In the genomic region with DNA sequence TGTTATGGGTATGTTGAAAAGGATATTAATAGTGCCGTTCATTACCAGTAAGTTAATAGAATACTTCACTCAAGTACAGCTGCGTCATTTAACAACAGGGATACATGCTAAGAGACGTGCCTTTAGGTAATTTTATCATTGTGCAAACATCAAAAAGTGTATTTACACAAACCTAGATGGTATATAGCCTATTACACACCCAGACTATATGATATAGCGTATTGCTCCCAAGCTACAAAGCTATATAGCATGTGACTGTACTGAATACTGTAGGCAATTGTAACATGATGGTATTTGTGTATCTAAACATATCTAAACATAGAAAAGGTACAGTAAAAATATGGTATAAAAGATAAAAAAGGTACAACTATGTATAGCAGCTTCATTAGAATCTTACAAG, we compare ENCODE assay signal across 38 cellular contexts. TPM values are rescaled to one million over a fixed set of nuclear protein-coding genes. Genes with fewer than 3 reads are reported as not detected.
"Had no signal": no experiment of that assay in that cellular context is flagged by ENCODE, and none has a peak within 500 bp of the region (broad histone marks: within the 10 kb centered on the region; RNA-seq: fewer than 3 reads in every experiment).

No MANE protein-coding gene starts in this region.

- DNase-seq: activated B cell treated with CpG ODN at 0.5 μM for 24 hours; activated CD4-positive, alpha-beta memory T cell treated with anti-CD3 and anti-CD28 coated beads for 36 hours; activated CD4-positive, alpha-beta T cell treated with anti-CD3 and anti-CD28 coated beads for 4 hours; activated CD4-positive, alpha-beta T cell treated with anti-CD3 and anti-CD28 coated beads, Interleukin-2, amount 10 ng/mL, durations not matched to agents 24 days and 14 days; activated CD4-positive, alpha-beta T cell treated with anti-CD3 and anti-CD28 coated beads, Interleukin-2, amount 50 U/mL, for 1 hour; activated CD4-positive, alpha-beta T cell treated with anti-CD3 and anti-CD28 coated beads, Interleukin-2, amount 50 U/mL, for 4 hours; activated CD4-positive, CD25-positive, alpha-beta regulatory T cell treated with anti-CD3 and anti-CD28 coated beads, Interleukin-2, amount 50 U/mL, for 72 hours; activated CD8-positive, alpha-beta memory T cell treated with anti-CD3 and anti-CD28 coated beads, Interleukin-2, amount 50 U/mL, for 4 hours; activated CD8-positive, alpha-beta T cell treated with anti-CD3 and anti-CD28 coated beads for 36 hours; activated effector memory CD4-positive, alpha-beta T cell treated with anti-CD3 and anti-CD28 coated beads, Interleukin-2, amount 50 U/mL, for 16 hours; activated gamma-delta T cell treated with Interleukin-2 at 50 U/mL for 16 hours; activated naive CD4-positive, alpha-beta T cell; activated naive CD4-positive, alpha-beta T cell treated with anti-CD3 and anti-CD28 coated beads for 36 hours; activated naive CD4-positive, alpha-beta T cell treated with anti-CD3 and anti-CD28 coated beads, Interleukin-2, amount 50 U/mL, for 16 hours; activated naive CD8-positive, alpha-beta T cell treated with anti-CD3 and anti-CD28 coated beads for 36 hours; activated T-cell treated with anti-CD3 and anti-CD28 coated beads for 4 hours; activated T-cell treated with anti-CD3 and anti-CD28 coated beads, Interleukin-2, amount 50 U/mL, for 1 hour; activated T-cell treated with anti-CD3 and anti-CD28 coated beads, Interleukin-2, amount 50 U/mL, for 4 hours; activated T-cell treated with anti-CD3 and anti-CD28 coated beads, Interleukin-2, amount 50 U/mL, for 72 hours; adrenal gland; aorta; caudate nucleus; cerebellar nuclear complex; T-helper 1 cell; T-helper 2 cell; T-helper 9 cell had no signal

- H3K36me3 ChIP-seq: adrenal gland, cardiac muscle cell had no signal

- H3K9me3 Mint-ChIP-seq: activated B cell treated with CpG ODN at 0.5 μM for 24 hours; activated CD4-positive, alpha-beta memory T cell treated with anti-CD3 and anti-CD28 coated beads for 36 hours; activated CD4-positive, alpha-beta T cell treated with anti-CD3 and anti-CD28 coated beads, Interleukin-2, amount 10 ng/mL, durations not matched to agents 24 days and 14 days; activated CD8-positive, alpha-beta T cell treated with anti-CD3 and anti-CD28 coated beads for 36 hours; activated T-cell treated with anti-CD3 and anti-CD28 coated beads, Interleukin-2, amount 50 U/mL, for 72 hours; activated T-helper 1 cell treated with anti-CD3 and anti-CD28 coated beads, Interleukin-12 subunit alpha, Interleukin-12 subunit beta, Interleukin-2, Interleukin-4 antibody, amounts not matched to agents 30 ng/mL and 10 ng/mL and 1 ng/mL, durations not matched to agents 14 hours and 24 hours and 36 hours; activated T-helper 17 cell treated with anti-CD3 and anti-CD28 coated beads, Interleukin-2, amount 50 U/mL, for 72 hours; central memory CD8-positive, alpha-beta T cell; T-helper 1 cell treated with Interleukin-12 subunit alpha and Interleukin-12 subunit beta and Interleukin-4 antibody, amounts not matched to agents 30 μg/mL and 1 μg/mL, for 36 hours; T-helper 2 cell treated with Interferon-gamma antibody and Interleukin-4, amounts not matched to agents 5 μg/mL and 100 μg/mL, for 36 hours had no signal

- H3K27me3 Mint-ChIP-seq: activated B cell treated with CpG ODN at 0.5 μM for 24 hours; activated CD4-positive, alpha-beta memory T cell treated with anti-CD3 and anti-CD28 coated beads for 36 hours; activated CD8-positive, alpha-beta T cell treated with anti-CD3 and anti-CD28 coated beads for 36 hours had no signal

- H3K9me3 ChIP-seq: adrenal gland had no signal

- ATAC-seq: activated CD8-positive, alpha-beta T cell treated with anti-CD3 and anti-CD28 coated beads for 36 hours; activated naive CD4-positive, alpha-beta T cell treated with anti-CD3 and anti-CD28 coated beads, Interleukin-2, amount 50 U/mL, for 72 hours; activated T-cell treated with anti-CD3 and anti-CD28 coated beads, Interleukin-2, amount 50 U/mL, for 4 hours; activated T-cell treated with anti-CD3 and anti-CD28 coated beads, Interleukin-2, amount 50 U/mL, for 72 hours; activated T-helper 17 cell treated with anti-CD3 and anti-CD28 coated beads, Interleukin-2, amount 50 U/mL, for 72 hours had no signal

- H3K4me1 Mint-ChIP-seq: activated B cell treated with CpG ODN at 0.5 μM for 24 hours; activated CD4-positive, alpha-beta T cell treated with anti-CD3 and anti-CD28 coated beads, Interleukin-2, amount 10 ng/mL, durations not matched to agents 24 days and 14 days; activated naive CD8-positive, alpha-beta T cell treated with anti-CD3 and anti-CD28 coated beads for 36 hours; activated T-helper 17 cell treated with anti-CD3 and anti-CD28 coated beads, Interleukin-2, amount 50 U/mL, for 72 hours; central memory CD8-positive, alpha-beta T cell had no signal

- H3K36me3 Mint-ChIP-seq: activated CD4-positive, alpha-beta memory T cell treated with anti-CD3 and anti-CD28 coated beads for 36 hours; activated naive CD4-positive, alpha-beta T cell treated with anti-CD3 and anti-CD28 coated beads, Interleukin-2, amount 50 U/mL, for 72 hours; activated naive CD8-positive, alpha-beta T cell treated with anti-CD3 and anti-CD28 coated beads for 36 hours; brain had no signal

- H3K4me3 ChIP-seq: adrenal gland, cardiac muscle cell had no signal

- FAIRE-seq: bronchial epithelial cell, TTC549 had no signal

- H3K27me3 ChIP-seq: adrenal gland, cardiac muscle cell had no signal

- H3K4me3 Mint-ChIP-seq: activated B cell treated with CpG ODN at 0.5 μM for 24 hours; activated CD4-positive, alpha-beta memory T cell treated with anti-CD3 and anti-CD28 coated beads for 36 hours; activated CD4-positive, alpha-beta T cell treated with anti-CD3 and anti-CD28 coated beads, Interleukin-2, amount 10 ng/mL, durations not matched to agents 24 days and 14 days; activated CD8-positive, alpha-beta T cell treated with anti-CD3 and anti-CD28 coated beads for 36 hours; activated naive CD4-positive, alpha-beta T cell treated with anti-CD3 and anti-CD28 coated beads for 36 hours; activated naive CD8-positive, alpha-beta T cell treated with anti-CD3 and anti-CD28 coated beads for 36 hours; activated T-cell treated with anti-CD3 and anti-CD28 coated beads, Interleukin-2, amount 50 U/mL, for 4 hours; activated T-cell treated with anti-CD3 and anti-CD28 coated beads, Interleukin-2, amount 50 U/mL, for 72 hours; activated T-helper 1 cell treated with anti-CD3 and anti-CD28 coated beads, Interleukin-12 subunit alpha, Interleukin-12 subunit beta, Interleukin-2, Interleukin-4 antibody, amounts not matched to agents 30 ng/mL and 10 ng/mL and 1 ng/mL, durations not matched to agents 14 hours and 24 hours and 36 hours; activated T-helper 17 cell treated with anti-CD3 and anti-CD28 coated beads, Interleukin-2, amount 50 U/mL, for 72 hours; brain; central memory CD8-positive, alpha-beta T cell; T-helper 1 cell treated with Interleukin-12 subunit alpha and Interleukin-12 subunit beta and Interleukin-4 antibody, amounts not matched to agents 30 μg/mL and 1 μg/mL, for 36 hours; T-helper 2 cell treated with Interferon-gamma antibody and Interleukin-4, amounts not matched to agents 5 μg/mL and 100 μg/mL, for 36 hours had no signal

- H3K27ac Mint-ChIP-seq: activated B cell treated with CpG ODN at 0.5 μM for 24 hours; activated CD4-positive, alpha-beta memory T cell treated with anti-CD3 and anti-CD28 coated beads for 36 hours; activated CD4-positive, alpha-beta T cell treated with anti-CD3 and anti-CD28 coated beads, Interleukin-2, amount 10 ng/mL, durations not matched to agents 24 days and 14 days; activated CD8-positive, alpha-beta T cell treated with anti-CD3 and anti-CD28 coated beads for 36 hours; activated naive CD4-positive, alpha-beta T cell treated with anti-CD3 and anti-CD28 coated beads for 36 hours; activated naive CD4-positive, alpha-beta T cell treated with anti-CD3 and anti-CD28 coated beads, Interleukin-2, amount 50 U/mL, for 72 hours; activated naive CD8-positive, alpha-beta T cell treated with anti-CD3 and anti-CD28 coated beads for 36 hours; activated T-cell treated with anti-CD3 and anti-CD28 coated beads, Interleukin-2, amount 50 U/mL, for 72 hours; activated T-helper 1 cell treated with anti-CD3 and anti-CD28 coated beads, Interleukin-12 subunit alpha, Interleukin-12 subunit beta, Interleukin-2, Interleukin-4 antibody, amounts not matched to agents 30 ng/mL and 10 ng/mL and 1 ng/mL, durations not matched to agents 14 hours and 24 hours and 36 hours; activated T-helper 17 cell treated with anti-CD3 and anti-CD28 coated beads, Interleukin-2, amount 50 U/mL, for 72 hours; T-helper 1 cell treated with Interleukin-12 subunit alpha and Interleukin-12 subunit beta and Interleukin-4 antibody, amounts not matched to agents 30 μg/mL and 1 μg/mL, for 36 hours; T-helper 2 cell treated with Interferon-gamma antibody and Interleukin-4, amounts not matched to agents 5 μg/mL and 100 μg/mL, for 36 hours had no signal

- H3K27ac ChIP-seq: adrenal gland, cardiac muscle cell, VCaP had no signal

- H3K4me1 ChIP-seq: adrenal gland had no signal

RNA-seq across cellular contexts. Expression of a gene that starts 11.1 kb away (rescaled TPM):
- total RNA-seq: activated B cell treated with CpG ODN at 0.5 μM for 24 hours; activated CD4-positive, alpha-beta memory T cell treated with anti-CD3 and anti-CD28 coated beads for 36 hours; activated CD4-positive, alpha-beta T cell treated with anti-CD3 and anti-CD28 coated beads, Interleukin-2, amount 10 ng/mL, durations not matched to agents 24 days and 14 days; activated CD8-positive, alpha-beta memory T cell treated with anti-CD3 and anti-CD28 coated beads for 36 hours; activated CD8-positive, alpha-beta T cell treated with anti-CD3 and anti-CD28 coated beads for 36 hours; activated naive CD4-positive, alpha-beta T cell treated with anti-CD3 and anti-CD28 coated beads for 36 hours; activated naive CD4-positive, alpha-beta T cell treated with anti-CD3 and anti-CD28 coated beads, Interleukin-2, amount 50 U/mL, for 72 hours; activated naive CD8-positive, alpha-beta T cell treated with anti-CD3 and anti-CD28 coated beads for 36 hours; activated T-cell treated with anti-CD3 and anti-CD28 coated beads, Interleukin-2, amount 50 U/mL, for 72 hours; activated T-helper 1 cell treated with anti-CD3 and anti-CD28 coated beads, Interleukin-12 subunit alpha, Interleukin-12 subunit beta, Interleukin-2, Interleukin-4 antibody, amounts not matched to agents 30 ng/mL and 10 ng/mL and 1 ng/mL, durations not matched to agents 14 hours and 24 hours and 36 hours had no signal
